8 cellular contexts compared by ENCODE assay signal in the genomic region with DNA sequence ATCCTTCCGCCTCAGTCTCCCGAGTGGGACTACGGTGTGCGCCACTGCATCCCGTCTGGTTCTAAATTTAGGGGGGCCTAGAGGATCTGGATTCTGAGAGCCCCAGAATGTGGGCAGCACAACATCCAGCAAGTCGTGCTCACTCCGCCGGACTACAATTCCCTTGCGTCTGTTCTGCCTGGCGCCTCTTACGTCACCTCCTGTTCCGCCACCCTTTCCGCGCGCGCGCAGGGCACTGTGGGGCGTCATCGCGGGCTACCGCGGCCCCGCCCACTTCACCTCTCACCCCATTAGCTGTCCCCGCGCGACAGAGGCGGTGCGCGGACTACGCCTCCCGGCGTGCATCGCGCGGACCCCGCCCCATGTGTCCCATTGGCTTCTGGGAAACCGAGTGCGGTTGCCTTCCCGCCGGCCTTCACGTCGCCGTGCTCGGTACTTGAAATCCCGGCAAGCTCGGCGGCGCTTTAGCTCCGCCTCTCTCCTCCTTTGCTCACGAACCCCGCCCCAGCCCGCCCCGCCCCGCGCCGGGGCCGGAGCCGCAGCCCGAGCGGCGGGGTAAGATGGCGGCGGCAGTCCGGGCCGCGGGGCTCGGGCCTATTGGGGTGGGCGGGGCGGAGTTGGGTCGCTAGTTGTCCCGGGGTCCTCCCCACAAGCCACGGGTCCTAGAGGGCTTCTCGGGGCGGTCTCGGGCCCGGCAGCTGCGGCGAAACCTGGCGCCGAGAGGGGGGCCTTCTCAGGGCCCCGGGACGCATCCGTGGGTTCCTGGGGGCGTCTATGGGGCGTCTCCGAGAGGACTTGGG. TPM values are rescaled to one million over a fixed set of nuclear protein-coding genes. Genes with fewer than 3 reads are reported as not detected.
DNase-seq lines count a peak whose midpoint lies in the region; ATAC-seq and TF ChIP-seq lines count a peak whose summit lies in the region.

A gene with protein sequence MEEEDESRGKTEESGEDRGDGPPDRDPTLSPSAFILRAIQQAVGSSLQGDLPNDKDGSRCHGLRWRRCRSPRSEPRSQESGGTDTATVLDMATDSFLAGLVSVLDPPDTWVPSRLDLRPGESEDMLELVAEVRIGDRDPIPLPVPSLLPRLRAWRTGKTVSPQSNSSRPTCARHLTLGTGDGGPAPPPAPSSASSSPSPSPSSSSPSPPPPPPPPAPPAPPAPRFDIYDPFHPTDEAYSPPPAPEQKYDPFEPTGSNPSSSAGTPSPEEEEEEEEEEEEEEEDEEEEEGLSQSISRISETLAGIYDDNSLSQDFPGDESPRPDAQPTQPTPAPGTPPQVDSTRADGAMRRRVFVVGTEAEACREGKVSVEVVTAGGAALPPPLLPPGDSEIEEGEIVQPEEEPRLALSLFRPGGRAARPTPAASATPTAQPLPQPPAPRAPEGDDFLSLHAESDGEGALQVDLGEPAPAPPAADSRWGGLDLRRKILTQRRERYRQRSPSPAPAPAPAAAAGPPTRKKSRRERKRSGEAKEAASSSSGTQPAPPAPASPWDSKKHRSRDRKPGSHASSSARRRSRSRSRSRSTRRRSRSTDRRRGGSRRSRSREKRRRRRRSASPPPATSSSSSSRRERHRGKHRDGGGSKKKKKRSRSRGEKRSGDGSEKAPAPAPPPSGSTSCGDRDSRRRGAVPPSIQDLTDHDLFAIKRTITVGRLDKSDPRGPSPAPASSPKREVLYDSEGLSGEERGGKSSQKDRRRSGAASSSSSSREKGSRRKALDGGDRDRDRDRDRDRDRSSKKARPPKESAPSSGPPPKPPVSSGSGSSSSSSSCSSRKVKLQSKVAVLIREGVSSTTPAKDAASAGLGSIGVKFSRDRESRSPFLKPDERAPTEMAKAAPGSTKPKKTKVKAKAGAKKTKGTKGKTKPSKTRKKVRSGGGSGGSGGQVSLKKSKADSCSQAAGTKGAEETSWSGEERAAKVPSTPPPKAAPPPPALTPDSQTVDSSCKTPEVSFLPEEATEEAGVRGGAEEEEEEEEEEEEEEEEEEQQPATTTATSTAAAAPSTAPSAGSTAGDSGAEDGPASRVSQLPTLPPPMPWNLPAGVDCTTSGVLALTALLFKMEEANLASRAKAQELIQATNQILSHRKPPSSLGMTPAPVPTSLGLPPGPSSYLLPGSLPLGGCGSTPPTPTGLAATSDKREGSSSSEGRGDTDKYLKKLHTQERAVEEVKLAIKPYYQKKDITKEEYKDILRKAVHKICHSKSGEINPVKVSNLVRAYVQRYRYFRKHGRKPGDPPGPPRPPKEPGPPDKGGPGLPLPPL (plus strand): TSS at position 522 of the 800 bp plus-strand sequence. CDS start 2,818 bp downstream, outside the sequence.

- peaks cover 15% of the 10 kb centered on the region for H3K36me3 Mint-ChIP-seq in activated CD4-positive, alpha-beta T cell treated with anti-CD3 and anti-CD28 coated beads, Interleukin-2, amount 10 ng/mL, durations not matched to agents 7 days and 5 days (ENCODE audit: low read depth)

- peaks cover 17% of the 10 kb centered on the region for H3K36me3 ChIP-seq in BJ (ENCODE audit: control insufficient read depth, insufficient read depth, low read length)

- H3K27ac ChIP-seq in coronary artery (peak within 1 kb of the TSS; percentile 98 to 99), layer of hippocampus (ENCODE audit: low read depth, low read length) (peak within 1 kb of the TSS; percentile 96)

- H3K4me3 ChIP-seq in BJ (ENCODE audit: low read depth, low read length) (peak within 1 kb of the TSS; percentile 71), coronary artery (peak within 1 kb of the TSS; percentile 93)

- H3K27ac Mint-ChIP-seq in activated CD4-positive, alpha-beta T cell treated with anti-CD3 and anti-CD28 coated beads, Interleukin-2, amount 10 ng/mL, durations not matched to agents 7 days and 5 days: peak within 1 kb of the TSS; percentile 99

- H3K4me1 Mint-ChIP-seq in activated CD4-positive, alpha-beta T cell treated with anti-CD3 and anti-CD28 coated beads, Interleukin-2, amount 10 ng/mL, durations not matched to agents 7 days and 5 days: peaks cover 55% of the 10 kb centered on the region

- H3K4me3 Mint-ChIP-seq in activated CD4-positive, alpha-beta T cell treated with anti-CD3 and anti-CD28 coated beads, Interleukin-2, amount 10 ng/mL, durations not matched to agents 7 days and 5 days: peak within 1 kb of the TSS; percentile 93

- POLR2A ChIA-PET in BJ (lab: Charles Lee): interaction anchor here (0.6 to 1.0 kb wide), 6 partner anchors 18 to 154 kb away, joined by 3 to 8 read pairs (median 4); no protein-coding TSS in a partner anchor
- POLR2A ChIA-PET in activated CD4-positive, alpha-beta T cell treated with anti-CD3 and anti-CD28 coated beads, Interleukin-2, amount 10 ng/mL, durations not matched to agents 7 days and 5 days (lab: Charles Lee): no interaction called here

- ATAC-seq in GM19324 (IDR thresholded peaks at IDR 0.05; ENCODE audit: low FRiP score, unreplicated experiment) (peak; percentile 70), HG03469 (IDR thresholded peaks at IDR 0.05; ENCODE audit: unreplicated experiment) (peak; percentile 37)

- no peaks in the 10 kb centered on the region for H3K9me3 Mint-ChIP-seq in activated CD4-positive, alpha-beta T cell treated with anti-CD3 and anti-CD28 coated beads, Interleukin-2, amount 10 ng/mL, durations not matched to agents 7 days and 5 days

- TF ChIP-seq CTCF in BJ (IDR thresholded peaks at IDR 0.05; ENCODE audit: insufficient read depth, low read depth, low read length) (no peak), coronary artery (IDR thresholded peaks at IDR 0.05) (no peak)

- DNase-seq in BJ (ENCODE audit: low read depth) (peak; percentile 97), NCI-H69 (lab: John Stamatoyannopoulos, UW) (peak; percentile 100), coronary artery (ENCODE audit: low spot score) (peak; percentile 100)
- DNase-seq in activated CD4-positive, alpha-beta T cell treated with anti-CD3 and anti-CD28 coated beads, Interleukin-2, amount 10 ng/mL, durations not matched to agents 7 days and 5 days: peak; percentile 99
- DNase-seq in stimulated activated CD4-positive, alpha-beta T cell treated with anti-CD3 and anti-CD28 coated beads, Interleukin-1b, Interleukin-23, amount 100 ng/mL, for 4 hours (ENCODE audit: low read depth in 2 of 2): peak; percentile 97

- H3K27me3 Mint-ChIP-seq in activated CD4-positive, alpha-beta T cell treated with anti-CD3 and anti-CD28 coated beads, Interleukin-2, amount 10 ng/mL, durations not matched to agents 7 days and 5 days: peaks cover 7% of the 10 kb centered on the region

- CTCF ChIA-PET in BJ (lab: Yijun Ruan, JAX): interaction anchor here (0.6 to 2.0 kb wide), 4 partner anchors 31 to 72 kb away, joined by 3 to 9 read pairs (median 6); no protein-coding TSS in a partner anchor
- CTCF ChIA-PET in activated CD4-positive, alpha-beta T cell treated with anti-CD3 and anti-CD28 coated beads, Interleukin-2, amount 10 ng/mL, durations not matched to agents 7 days and 5 days (lab: Charles Lee): interaction anchor here (0.6 to 2.7 kb wide), 7 partner anchors 13 to 739 kb away, joined by 3 to 12 read pairs (median 3); a partner anchor contains a TSS

- no peaks in the 10 kb centered on the region for H3K27me3 ChIP-seq in BJ (ENCODE audit: control insufficient read depth, insufficient read depth, low read length)
- no peaks in the 10 kb centered on the region for H3K27me3 ChIP-seq in layer of hippocampus (ENCODE audit: control insufficient read depth, insufficient read depth, low read length)

RNA-seq across cellular contexts. Expression of the gene that starts here (rescaled TPM):
- 2.8 and 3.4 TPM in 2 replicates for polyA plus RNA-seq in BJ (2011; rRNA removed)
- polyA minus RNA-seq in BJ (2011; rRNA and poly(A)+ RNA removed): 1.7 and 2.3 TPM in 2 replicates
- 10 to 100 TPM; 48.1 to 59.9 TPM for total RNA-seq in activated CD4-positive, alpha-beta T cell treated with anti-CD3 and anti-CD28 coated beads, Interleukin-2, amount 10 ng/mL, durations not matched to agents 7 days and 5 days

Comparison
In these comparisons a context has a peak if more than half of its experiments do, and no peak if none do; other contexts are left out.
1. Peak in every context shown above with its lines: DNase-seq, ATAC-seq, H3K4me3 ChIP-seq and H3K27ac ChIP-seq.